Comparison of ENCODE assay signal across 9 cellular contexts in genomic region chr1:46131093-46131492, GRCh38. TPM values are rescaled to one million over a fixed set of nuclear protein-coding genes. Genes with fewer than 3 reads are reported as not detected.
DNase-seq lines count a peak whose midpoint lies in the region; ATAC-seq, FAIRE-seq and TF ChIP-seq lines count a peak whose summit lies in the region.
"Had no signal": no experiment of that assay in that cellular context is flagged by ENCODE, and none has a peak within 500 bp of the region (broad histone marks: within the 10 kb centered on the region; RNA-seq: fewer than 3 reads in every experiment).

No MANE protein-coding gene starts in this region.

- TF ChIP-seq POLR2A in A549 (IDR thresholded peaks at IDR 0.05; ENCODE audit: low read length), result no peak
- no peak for TF ChIP-seq POLR2A in uterus (IDR thresholded peaks at IDR 0.05)
- TF ChIP-seq POLR2A in GM12892 (IDR thresholded peaks at IDR 0.05; ENCODE audit: low read depth, low read length), result no peak

- no peak for ATAC-seq in A549
- ATAC-seq in activated T-helper 17 cell treated with anti-CD3 and anti-CD28 coated beads, Interleukin-2, amount 50 U/mL, for 72 hours (replicated peaks), result no peak

- no peak for TF ChIP-seq CTCF in A549 (IDR thresholded peaks at IDR 0.05)
- TF ChIP-seq CTCF in uterus (IDR thresholded peaks at IDR 0.05), result no peak

- H3K4me3 ChIP-seq in A549 (peak overlapping the region; percentile 84), uterus (peak overlapping the region; percentile 69 to 70)

- peak overlapping the region; percentile 87 for H3K4me2 ChIP-seq in A549

- peaks cover 16% of the 10 kb centered on the region for H3K4me1 Mint-ChIP-seq in activated T-helper 17 cell treated with anti-CD3 and anti-CD28 coated beads, Interleukin-2, amount 50 U/mL, for 72 hours

- H3K27ac ChIP-seq in A549, result no peak overlapping the region; a peak in 1 of 6 replicates
- peak overlapping the region in 1 of 2 donors; percentile 96 for H3K27ac ChIP-seq in uterus

- 24% methylated on average over 10 of the region's 10 CpGs for WGBS in A549 (ENCODE audit: missing lambda C conversion rate)

- H3K36me3 Mint-ChIP-seq in activated T-helper 17 cell treated with anti-CD3 and anti-CD28 coated beads, Interleukin-2, amount 50 U/mL, for 72 hours (ENCODE audit: low read depth), result no peaks in the 10 kb centered on the region
- H3K36me3 Mint-ChIP-seq: memory B cell had no signal

- peaks cover 31% of the 10 kb centered on the region for H3K4me1 ChIP-seq in A549
- H3K4me1 ChIP-seq in uterus, result no peaks in the 10 kb centered on the region

- no peak for TF ChIP-seq RAD21 in A549 (conservative IDR thresholded peaks at IDR 0.05 in 1 of 2, IDR thresholded peaks at IDR 0.05 in 1 of 2)

- FAIRE-seq in A549 (lab: Jason Lieb, UNC), result no peak
- FAIRE-seq in GM18507 (lab: Jason Lieb, UNC), result peak; percentile 69
- no peak for FAIRE-seq in GM12892 (lab: Jason Lieb, UNC)

- no peaks in the 10 kb centered on the region for H3K27me3 ChIP-seq in uterus

- no peak for TF ChIP-seq EP300 in A549 (IDR thresholded peaks at IDR 0.05)

- intact Hi-C loops in uterus (cut with DNase I; ENCODE audit: low total_unique reads), result no loop called here

- H3K9me3 Mint-ChIP-seq in activated T-helper 17 cell treated with anti-CD3 and anti-CD28 coated beads, Interleukin-2, amount 50 U/mL, for 72 hours, result no peaks in the 10 kb centered on the region
- H3K9me3 Mint-ChIP-seq: memory B cell had no signal

- peaks cover 36% of the 10 kb centered on the region for H3K27me3 Mint-ChIP-seq in activated T-helper 17 cell treated with anti-CD3 and anti-CD28 coated beads, Interleukin-2, amount 50 U/mL, for 72 hours

- POLR2A ChIA-PET in A549 (lab: Yijun Ruan, JAX), result no interaction called here

- DNase-seq in A549 (ENCODE audit: low read depth in 1 of 2, low spot score in 1 of 2) (no peak), GM18507 (ENCODE audit: extremely low spot score, insufficient read length, low read depth) (no peak), left kidney (ENCODE audit: low read depth, low spot score) (peak; percentile 50), uterus (no peak), D341Med (ENCODE audit: low spot score) (no peak), GM12892 (ENCODE audit: insufficient read length) (no peak), ecto neural progenitor cell (ENCODE audit: low spot score) (no peak)

- no peak overlapping the region for H3K27ac Mint-ChIP-seq in activated T-helper 17 cell treated with anti-CD3 and anti-CD28 coated beads, Interleukin-2, amount 50 U/mL, for 72 hours
- H3K27ac Mint-ChIP-seq: memory B cell had no signal

- H3K9me3 ChIP-seq in A549 (no peaks in the 10 kb centered on the region), uterus (no peaks in the 10 kb centered on the region)

- peak overlapping the region; percentile 95 for H3K4me3 Mint-ChIP-seq in activated T-helper 17 cell treated with anti-CD3 and anti-CD28 coated beads, Interleukin-2, amount 50 U/mL, for 72 hours

- H3K36me3 ChIP-seq in uterus, result no peaks in the 10 kb centered on the region

- CTCF ChIA-PET in A549 (lab: Yijun Ruan, JAX), result interaction anchor here (0.7 to 1.1 kb wide), 2 partner anchors 14 to 50 kb away, joined by 3 read pairs; no protein-coding TSS in a partner anchor

TF ChIP-seq in A549, 52 proteins besides CTCF, POLR2A, EP300 and RAD21:
- TF ChIP-seq EHF (CRISPR knock-in tag; IDR thresholded peaks at IDR 0.05), result no peak
TF ChIP-seq in A549: peak in this region for 0.

RNA-seq across cellular contexts. Expression of gene PIK3R3, which starts 1.3 kb away (rescaled TPM):
- polyA plus RNA-seq in A549 (2011; rRNA removed), result 1.6 and 2.2 TPM in 2 replicates
- 0.40 and 0.48 TPM in 2 replicates for polyA plus RNA-seq in A549 (2012; cell fraction: cytosol; rRNA removed)
- polyA plus RNA-seq in A549 (2012; cell fraction: nucleus; rRNA removed), result 0.42 and 0.73 TPM in 2 replicates
- 1.8 to 2.1 TPM (median 2.0 TPM) in 3 replicates for polyA plus RNA-seq in A549 (2017; fragmentation: RNase III; extraction: RNeasy Plus Mini Kit Qiagen cat#74134 plus additional on column Dnase treatment)
- 2.0 and 2.2 TPM in 2 replicates for polyA minus RNA-seq in A549 (2011; rRNA and poly(A)+ RNA removed)
- total RNA-seq in activated T-helper 17 cell treated with anti-CD3 and anti-CD28 coated beads, Interleukin-2, amount 50 U/mL, for 72 hours, result 1 to 10 TPM in 1 of 2 donors, under 1 TPM in 1; 0.56 to 2.2 TPM
- 10 to 100 TPM; 23.5 to 83.7 (median 38.3) TPM for total RNA-seq in uterus
- 7.7 TPM for polyA plus RNA-seq in GM12892 (2012; ENCODE audit: missing spikeins)

RNA-seq across cellular contexts. Expression of gene TSPAN1, which starts 43.8 kb away (rescaled TPM):
- polyA plus RNA-seq in A549 (2011; rRNA removed) (2.1 and 3.1 TPM in 2 replicates), A549 (2017; fragmentation: RNase III; extraction: RNeasy Plus Mini Kit Qiagen cat#74134 plus additional on column Dnase treatment) (1.8 to 3.1 TPM (median 2.1 TPM) in 3 replicates)
- polyA plus RNA-seq in A549 (2012; cell fraction: cytosol; rRNA removed), result 1.6 TPM in 2 replicates
- 2.3 and 2.6 TPM in 2 replicates for polyA plus RNA-seq in A549 (2012; cell fraction: nucleus; rRNA removed)
- polyA minus RNA-seq in A549 (2011; rRNA and poly(A)+ RNA removed), result 1.7 and 1.8 TPM in 2 replicates
- total RNA-seq in activated T-helper 17 cell treated with anti-CD3 and anti-CD28 coated beads, Interleukin-2, amount 50 U/mL, for 72 hours, result not detected
- 10 to 100 TPM in 3 of 4 donors, 1 to 10 TPM in 1; 4.1 to 62.8 (median 29.1) TPM for total RNA-seq in uterus
- 0.34 TPM for polyA plus RNA-seq in GM12892 (2012; ENCODE audit: missing spikeins)

RNA-seq across cellular contexts. Expression of gene P3R3URF, which starts 45.2 kb away (rescaled TPM):
- not detected in 2 replicates for polyA plus RNA-seq in A549 (2011; rRNA removed)
- polyA plus RNA-seq in A549 (2012; cell fraction: cytosol; rRNA removed), result not detected in 2 replicates
- polyA plus RNA-seq in A549 (2012; cell fraction: nucleus; rRNA removed), result not detected in 2 replicates
- not detected in 3 replicates for polyA plus RNA-seq in A549 (2017; fragmentation: RNase III; extraction: RNeasy Plus Mini Kit Qiagen cat#74134 plus additional on column Dnase treatment)
- polyA minus RNA-seq in A549 (2011; rRNA and poly(A)+ RNA removed), result not detected in 2 replicates
- not detected for total RNA-seq in activated T-helper 17 cell treated with anti-CD3 and anti-CD28 coated beads, Interleukin-2, amount 50 U/mL, for 72 hours
- not detected for total RNA-seq in uterus
- polyA plus RNA-seq in GM12892 (2012; ENCODE audit: missing spikeins), result not detected

Comparison
In these comparisons a context has a peak if more than half of its experiments do, and no peak if none do; other contexts are left out.
1. RNA of gene PIK3R3, which starts 1.3 kb away (total RNA-seq): 23.5 to 83.7 TPM in uterus; 0.56 to 2.2 TPM in activated T-helper 17 cell treated with anti-CD3 and anti-CD28 coated beads, Interleukin-2, amount 50 U/mL, for 72 hours; every median in the first group is over 4 times any median in the second.
2. RNA of gene TSPAN1, which starts 43.8 kb away (total RNA-seq): 4.1 to 62.8 TPM in uterus; not detected in activated T-helper 17 cell treated with anti-CD3 and anti-CD28 coated beads, Interleukin-2, amount 50 U/mL, for 72 hours; every median in the first group is over 4 times any median in the second.